In genomic region chr3:98717584-98717983, GRCh38 we compare ENCODE assay signal across 23 cellular contexts.
"Had no signal": no experiment of that assay in that cellular context is flagged by ENCODE, and none has a peak within 500 bp of the region (broad histone marks: within the 10 kb centered on the region; RNA-seq: fewer than 3 reads in every experiment).

No MANE protein-coding gene starts in this region.

- H3K36me3 ChIP-seq: colonic mucosa, esophagus muscularis mucosa, esophagus squamous epithelium, gastrocnemius medialis, gastroesophageal sphincter had no signal

- H3K27me3 ChIP-seq: colonic mucosa, dorsolateral prefrontal cortex, esophagus muscularis mucosa, esophagus squamous epithelium, foreskin keratinocyte, gastrocnemius medialis, gastroesophageal sphincter, heart left ventricle, heart right ventricle had no signal

- H3K4me3 Mint-ChIP-seq: effector memory CD8-positive, alpha-beta T cell; endodermal cell had no signal

- DNase-seq: colonic mucosa; cortex of kidney; dermis blood vessel endothelial cell; dorsolateral prefrontal cortex; effector CD4-positive, alpha-beta T cell; effector CD8-positive, alpha-beta T cell; effector memory CD4-positive, alpha-beta T cell; effector memory CD8-positive, alpha-beta T cell; endodermal cell; erythroblast; esophagus squamous epithelium; foreskin fibroblast; foreskin keratinocyte; foreskin melanocyte; gastrocnemius medialis; glutamatergic neuron; head of caudate nucleus; heart left ventricle; heart right ventricle had no signal

- ATAC-seq: effector memory CD8-positive, alpha-beta T cell; esophagus mucosa; foreskin keratinocyte; gastrocnemius medialis; gastroesophageal sphincter; heart left ventricle; heart right ventricle had no signal

- H3K27ac Mint-ChIP-seq: effector memory CD8-positive, alpha-beta T cell; endodermal cell had no signal

- H3K9me3 ChIP-seq: colonic mucosa, esophagus muscularis mucosa, esophagus squamous epithelium, gastrocnemius medialis, gastroesophageal sphincter, heart left ventricle, heart right ventricle had no signal

- H3K9me3 Mint-ChIP-seq: effector memory CD8-positive, alpha-beta T cell had no signal

- H3K27ac ChIP-seq: colonic mucosa, dorsolateral prefrontal cortex, epithelial cell of prostate, esophagus muscularis mucosa, esophagus squamous epithelium, foreskin keratinocyte, gastrocnemius medialis, gastroesophageal sphincter, heart left ventricle, heart right ventricle had no signal

- H3K4me1 ChIP-seq: colonic mucosa, esophagus muscularis mucosa, esophagus squamous epithelium, foreskin keratinocyte, gastrocnemius medialis, gastroesophageal sphincter, heart left ventricle had no signal

- H3K4me3 ChIP-seq: colonic mucosa, dorsolateral prefrontal cortex, esophagus muscularis mucosa, esophagus squamous epithelium, gastrocnemius medialis, gastroesophageal sphincter, heart left ventricle, heart right ventricle had no signal
